28 cellular contexts compared by ENCODE assay signal in the genomic region with DNA sequence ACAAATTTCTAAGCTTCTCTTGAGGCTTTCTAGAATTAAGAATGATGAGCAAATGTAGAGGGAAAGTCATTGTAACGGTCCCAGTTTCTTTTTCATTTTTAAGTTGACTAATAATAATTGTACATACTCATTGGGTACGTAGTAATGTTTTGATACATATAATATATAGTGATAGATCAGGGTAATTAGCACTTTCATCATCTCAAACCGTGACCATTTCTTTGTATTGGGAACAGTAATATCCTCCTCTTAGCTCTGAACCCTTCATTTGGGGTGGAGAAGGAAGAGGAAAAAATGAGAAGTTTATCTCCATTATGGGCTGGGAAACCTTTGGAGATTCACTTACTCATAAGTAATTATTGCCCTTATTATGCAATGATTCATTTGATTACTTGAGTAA. TPM values are rescaled to one million over a fixed set of nuclear protein-coding genes. Genes with fewer than 3 reads are reported as not detected.
"Had no signal": no experiment of that assay in that cellular context is flagged by ENCODE, and none has a peak within 500 bp of the region (broad histone marks: within the 10 kb centered on the region; RNA-seq: fewer than 3 reads in every experiment).

No MANE protein-coding gene starts in this region.

- H3K9me3 Mint-ChIP-seq: stimulated activated memory B cell treated with anti-CD40 and anti-IgM and Interleukin-4, amounts not matched to agents 10 μg/mL and 1 μg/mL and 100 μg/mL, for 72 hours; stimulated activated naive CD8-positive, alpha-beta T cell treated with anti-CD3 and anti-CD28 coated beads, Interleukin-15, Interleukin-2, amounts not matched to agents 100 ng/mL and 50 ng/mL, for 24 hours; type B pancreatic cell had no signal

- H3K4me3 Mint-ChIP-seq: stimulated activated effector memory CD8-positive, alpha-beta T cell treated with anti-CD3 and anti-CD28 coated beads, Interleukin-12 subunit alpha, Interleukin-12 subunit beta, amount 100 ng/mL, for 72 hours; stimulated activated memory B cell treated with anti-CD40 and anti-IgM and Interleukin-4, amounts not matched to agents 10 μg/mL and 1 μg/mL and 100 μg/mL, for 72 hours; stimulated activated naive B cell treated with anti-CD40 and anti-IgM and Interleukin-4, amounts not matched to agents 10 μg/mL and 1 μg/mL and 100 μg/mL, for 72 hours; stimulated activated naive CD8-positive, alpha-beta T cell treated with anti-CD3 and anti-CD28 coated beads, Interleukin-15, amount 100 ng/mL, for 72 hours; stimulated activated naive CD8-positive, alpha-beta T cell treated with anti-CD3 and anti-CD28 coated beads, Interleukin-15, Interleukin-2, amounts not matched to agents 100 ng/mL and 50 ng/mL, for 24 hours; type B pancreatic cell had no signal

- H3K27me3 Mint-ChIP-seq: stimulated activated memory B cell treated with anti-CD40 and anti-IgM and Interleukin-4, amounts not matched to agents 10 μg/mL and 1 μg/mL and 100 μg/mL, for 72 hours; stimulated activated naive B cell treated with anti-CD40 and anti-IgM and Interleukin-4, amounts not matched to agents 10 μg/mL and 1 μg/mL and 100 μg/mL, for 72 hours; stimulated activated naive CD8-positive, alpha-beta T cell treated with anti-CD3 and anti-CD28 coated beads, Interleukin-15, amount 100 ng/mL, for 72 hours; stimulated activated naive CD8-positive, alpha-beta T cell treated with anti-CD3 and anti-CD28 coated beads, Interleukin-15, Interleukin-2, amounts not matched to agents 100 ng/mL and 50 ng/mL, for 24 hours; type B pancreatic cell had no signal

- DNase-seq: stimulated activated CD4-positive, alpha-beta T cell treated with anti-CD3 and anti-CD28 coated beads, Interleukin-2, amount 100 ng/mL, for 48 hours; stimulated activated CD4-positive, alpha-beta T cell treated with anti-CD3 and anti-CD28 coated beads, Interleukin-4, amount 100 ng/mL, for 1 hour; stimulated activated CD4-positive, alpha-beta T cell treated with anti-CD3 and anti-CD28 coated beads, Interleukin-4, amount 100 ng/mL, for 24 hours; stimulated activated CD4-positive, alpha-beta T cell treated with anti-CD3 and anti-CD28 coated beads, Interleukin-4, amount 100 ng/mL, for 4 hours; stimulated activated CD8-positive, alpha-beta memory T cell treated with anti-CD3 and anti-CD28 coated beads, Interleukin-4, amount 100 ng/mL, for 48 hours; stimulated activated naive B cell treated with anti-CD40 and anti-IgM and Interleukin-4, amounts not matched to agents 10 μg/mL and 1 μg/mL and 100 μg/mL, for 72 hours; stimulated activated naive CD4-positive, alpha-beta T cell; stimulated activated naive CD4-positive, alpha-beta T cell treated with Interleukin-2 at 50 U/mL for 16 hours; stimulated activated naive CD8-positive, alpha-beta T cell treated with anti-CD3 and anti-CD28 coated beads, Interleukin-15, amount 100 ng/mL, for 72 hours; stimulated activated naive CD8-positive, alpha-beta T cell treated with anti-CD3 and anti-CD28 coated beads, Interleukin-15, Interleukin-2, amounts not matched to agents 100 U/mL and 50 U/mL, for 24 hours; stomach; substantia nigra; testis; thyroid gland; tibial artery; transverse colon; trophoblast cell; upper lobe of left lung; upper lobe of right lung; uterus had no signal

- H3K36me3 Mint-ChIP-seq: stimulated activated effector memory CD8-positive, alpha-beta T cell treated with anti-CD3 and anti-CD28 coated beads, Interleukin-12 subunit alpha, Interleukin-12 subunit beta, amount 100 ng/mL, for 72 hours; stimulated activated memory B cell treated with anti-CD40 and anti-IgM and Interleukin-4, amounts not matched to agents 10 μg/mL and 1 μg/mL and 100 μg/mL, for 72 hours; stimulated activated naive B cell treated with anti-CD40 and anti-IgM and Interleukin-4, amounts not matched to agents 10 μg/mL and 1 μg/mL and 100 μg/mL, for 72 hours; type B pancreatic cell had no signal

- ATAC-seq: stimulated activated effector memory CD8-positive, alpha-beta T cell treated with anti-CD3 and anti-CD28 coated beads, Interleukin-12 subunit alpha, Interleukin-12 subunit beta, amount 100 ng/mL, for 72 hours; stimulated activated memory B cell treated with anti-CD40 and anti-IgM and Interleukin-4, amounts not matched to agents 10 μg/mL and 1 μg/mL and 100 μg/mL, for 72 hours; stimulated activated naive B cell treated with anti-CD40 and anti-IgM and Interleukin-4, amounts not matched to agents 10 μg/mL and 1 μg/mL and 100 μg/mL, for 72 hours; stimulated activated naive CD8-positive, alpha-beta T cell treated with anti-CD3 and anti-CD28 coated beads, Interleukin-15, amount 100 ng/mL, for 72 hours; stimulated activated naive CD8-positive, alpha-beta T cell treated with anti-CD3 and anti-CD28 coated beads, Interleukin-15, Interleukin-2, amounts not matched to agents 100 U/mL and 50 U/mL, for 24 hours; upper lobe of right lung had no signal

- H3K27ac Mint-ChIP-seq: stimulated activated effector memory CD8-positive, alpha-beta T cell treated with anti-CD3 and anti-CD28 coated beads, Interleukin-12 subunit alpha, Interleukin-12 subunit beta, amount 100 ng/mL, for 72 hours; stimulated activated memory B cell treated with anti-CD40 and anti-IgM and Interleukin-4, amounts not matched to agents 10 μg/mL and 1 μg/mL and 100 μg/mL, for 72 hours; stimulated activated naive B cell treated with anti-CD40 and anti-IgM and Interleukin-4, amounts not matched to agents 10 μg/mL and 1 μg/mL and 100 μg/mL, for 72 hours; stimulated activated naive CD8-positive, alpha-beta T cell treated with anti-CD3 and anti-CD28 coated beads, Interleukin-15, Interleukin-2, amounts not matched to agents 100 ng/mL and 50 ng/mL, for 24 hours; type B pancreatic cell had no signal

- H3K4me1 Mint-ChIP-seq: stimulated activated effector memory CD8-positive, alpha-beta T cell treated with anti-CD3 and anti-CD28 coated beads, Interleukin-12 subunit alpha, Interleukin-12 subunit beta, amount 100 ng/mL, for 72 hours; stimulated activated memory B cell treated with anti-CD40 and anti-IgM and Interleukin-4, amounts not matched to agents 10 μg/mL and 1 μg/mL and 100 μg/mL, for 72 hours; stimulated activated naive B cell treated with anti-CD40 and anti-IgM and Interleukin-4, amounts not matched to agents 10 μg/mL and 1 μg/mL and 100 μg/mL, for 72 hours; stimulated activated naive CD8-positive, alpha-beta T cell treated with anti-CD3 and anti-CD28 coated beads, Interleukin-15, amount 100 ng/mL, for 72 hours had no signal

RNA-seq across cellular contexts. Expression of a gene that starts 39.0 kb away (rescaled TPM):
- total RNA-seq: thoracic aorta, tibial nerve, urinary bladder, vagina had no signal
